In genomic region chr16:7581175-7581574, GRCh38 we compare ENCODE assay signal across 5 cellular contexts.
"Had no signal": no experiment of that assay in that cellular context is flagged by ENCODE, and none has a peak within 500 bp of the region (broad histone marks: within the 10 kb centered on the region; RNA-seq: fewer than 3 reads in every experiment).

No MANE protein-coding gene starts in this region.

- DNase-seq: IMR-90 had no signal

- FAIRE-seq: HepG2, HTR-8/SVneo, K562 had no signal

- H3K27ac ChIP-seq: HL-60 had no signal

- ATAC-seq: HepG2, K562 had no signal

- H3K4me3 ChIP-seq: K562 had no signal
